In genomic region chr18:55287146-55287806, GRCh38 we compare ENCODE assay signal across 17 cellular contexts.
A peak's percentile ranks its signal among the peaks of the same experiment; 100 is the strongest.
DNase-seq lines count a peak whose midpoint lies in the region; ATAC-seq and TF ChIP-seq lines count a peak whose summit lies in the region.
"Had no signal": no experiment of that assay in that cellular context is flagged by ENCODE, and none has a peak within 500 bp of the region (broad histone marks: within the 10 kb centered on the region; RNA-seq: fewer than 3 reads in every experiment).

No MANE protein-coding gene starts in this region.

- H3K36me3 Mint-ChIP-seq in neural progenitor cell, result peaks cover 3% of the 10 kb centered on the region

- H3K9ac ChIP-seq in KMS-11, result no peak overlapping the region
- no peak overlapping the region for H3K9ac ChIP-seq in neural progenitor cell

- no peak overlapping the region for H3K27ac Mint-ChIP-seq in neural progenitor cell

- H3K4me3 Mint-ChIP-seq in neural progenitor cell, result no peak overlapping the region

- H3K4me3 ChIP-seq in BE2C (ENCODE audit: low read depth, low read length) (no peak overlapping the region), KMS-11 (IDR thresholded peaks at IDR 0.05; ENCODE audit: insufficient read depth, low read depth, low read length) (no peak overlapping the region), neural progenitor cell (no peak overlapping the region)

- H3F3A ChIP-seq in neural progenitor cell (ENCODE audit: low read depth), result no peaks in the 10 kb centered on the region

- H3K9me3 ChIP-seq in BE2C (no peaks in the 10 kb centered on the region), neural progenitor cell (ENCODE audit: low read depth) (no peaks in the 10 kb centered on the region)

- H2AFZ ChIP-seq in KMS-11 (ENCODE audit: low read depth), result no peak overlapping the region
- H2AFZ ChIP-seq in neural progenitor cell (replicated peaks), result no peak overlapping the region

- ATAC-seq in HG02759 (IDR thresholded peaks at IDR 0.05; ENCODE audit: unreplicated experiment) (no peak), HG03565 (IDR thresholded peaks at IDR 0.05; ENCODE audit: unreplicated experiment) (no peak)

- H3K79me2 ChIP-seq in KMS-11 (ENCODE audit: insufficient read depth, low read depth) (peaks cover 100% of the 10 kb centered on the region), neural progenitor cell (ENCODE audit: low read depth) (peaks cover 93% of the 10 kb centered on the region)

- H3K36me3 ChIP-seq in BE2C (no peaks in the 10 kb centered on the region; the same call in 1 of the 2 replicates), KMS-11 (ENCODE audit: insufficient read depth) (no peaks in the 10 kb centered on the region), neural progenitor cell (no peaks in the 10 kb centered on the region)

- H3K4me2 ChIP-seq in KMS-11 (peak overlapping the region; percentile 6; the same call in 1 of the 2 replicates), neural progenitor cell (no peak overlapping the region)

- H3K27me3 ChIP-seq in BE2C (no peaks in the 10 kb centered on the region), KMS-11 (ENCODE audit: insufficient read depth, low read depth) (no peaks in the 10 kb centered on the region), neural progenitor cell (no peaks in the 10 kb centered on the region)

- no peak for TF ChIP-seq CTCF in BE2C (IDR thresholded peaks at IDR 0.05; ENCODE audit: low read depth, low read length)
- TF ChIP-seq CTCF in KMS-11 (conservative IDR thresholded peaks at IDR 0.05; ENCODE audit: low read depth, low read length), result no peak
- TF ChIP-seq CTCF in neural progenitor cell (IDR thresholded peaks at IDR 0.05), result no peak

- peaks cover 18% of the 10 kb centered on the region for H4K20me1 ChIP-seq in KMS-11 (ENCODE audit: insufficient read depth)
- H4K20me1 ChIP-seq in neural progenitor cell (ENCODE audit: low read depth), result peaks cover 77% of the 10 kb centered on the region

- H3K4me1 ChIP-seq in BE2C (peaks cover 4% of the 10 kb centered on the region), KMS-11 (ENCODE audit: low read depth, poor library complexity, severe bottlenecking) (peaks cover 55% of the 10 kb centered on the region), neural progenitor cell (peaks cover 9% of the 10 kb centered on the region)

- no peaks in the 10 kb centered on the region for H3K27me3 Mint-ChIP-seq in neural progenitor cell (ENCODE audit: insufficient read depth, low read depth)

- no peak overlapping the region for H3K27ac ChIP-seq in KMS-11
- H3K27ac ChIP-seq in neural progenitor cell, result no peak overlapping the region
- H3K27ac ChIP-seq: VCaP had no signal

- peak; percentile 23 for DNase-seq in BE2C
- peak; percentile 30 for DNase-seq in dermis blood vessel endothelial cell
- peak; percentile 7 for DNase-seq in neural progenitor cell (ENCODE audit: low spot score)
- DNase-seq in NCI-H1436 (lab: John Stamatoyannopoulos, UW), result no peak
- DNase-seq in RPMI8226, result no peak
- DNase-seq: activated CD8-positive, alpha-beta memory T cell treated with anti-CD3 and anti-CD28 coated beads for 24 hours; activated gamma-delta T cell; Calu3; mesenchymal stem cell; NCI-H2107; nucleus accumbens; small intestine; stimulated activated naive CD4-positive, alpha-beta T cell treated with Interleukin-2 at 50 U/mL for 16 hours had no signal

- no peaks in the 10 kb centered on the region for H3K4me1 Mint-ChIP-seq in neural progenitor cell

- no peaks in the 10 kb centered on the region for H3K9me3 Mint-ChIP-seq in neural progenitor cell

Comparison
In these comparisons a context has a peak if more than half of its experiments do, and no peak if none do; other contexts are left out.
1. DNase-seq: peak in BE2C (single experiment), dermis blood vessel endothelial cell (single experiment) and neural progenitor cell (single experiment); none in NCI-H1436 (single experiment) and RPMI8226 (single experiment).